ENCODE assay signal across 18 cellular contexts in genomic region chr10:73234695-73235094, GRCh38. TPM values are rescaled to one million over a fixed set of nuclear protein-coding genes. Genes with fewer than 3 reads are reported as not detected.
A peak's percentile ranks its signal among the peaks of the same experiment; 100 is the strongest.
DNase-seq lines count a peak whose midpoint lies in the region; ATAC-seq and TF ChIP-seq lines count a peak whose summit lies in the region.
"Had no signal": no experiment of that assay in that cellular context is flagged by ENCODE, and none has a peak within 500 bp of the region (broad histone marks: within the 10 kb centered on the region; RNA-seq: fewer than 3 reads in every experiment).

No MANE protein-coding gene starts in this region.

- H3K36me3 Mint-ChIP-seq in endodermal cell (ENCODE audit: low read depth) = peaks cover 44% of the 10 kb centered on the region
- H3K36me3 Mint-ChIP-seq in activated CD8-positive, alpha-beta T cell treated with anti-CD3 and anti-CD28 coated beads for 36 hours (ENCODE audit: low read depth) = peaks cover 23% of the 10 kb centered on the region

- H4K8ac ChIP-seq in trophoblast cell (ENCODE audit: low read depth, low read length) = no peak overlapping the region

- H3K4me1 Mint-ChIP-seq in endodermal cell = no peaks in the 10 kb centered on the region
- H3K4me1 Mint-ChIP-seq in activated CD8-positive, alpha-beta T cell treated with anti-CD3 and anti-CD28 coated beads for 36 hours (ENCODE audit: low read depth) = no peaks in the 10 kb centered on the region
- H3K4me1 Mint-ChIP-seq: GM23338 had no signal

- no peak overlapping the region for H3K4me2 ChIP-seq in trophoblast cell (ENCODE audit: low read length)
- H3K4me2 ChIP-seq: GM23338 had no signal

- no peak overlapping the region for H2AFZ ChIP-seq in trophoblast cell (ENCODE audit: insufficient read depth, low read length, poor library complexity)
- H2AFZ ChIP-seq: GM23338 had no signal

- H3K18ac ChIP-seq in trophoblast cell (ENCODE audit: low read length) = no peak overlapping the region

- CTCF ChIA-PET in activated CD8-positive, alpha-beta T cell treated with anti-CD3 and anti-CD28 coated beads for 36 hours (lab: Charles Lee) = no interaction called here

- no peaks in the 10 kb centered on the region for H3K9me3 Mint-ChIP-seq in endodermal cell
- H3K9me3 Mint-ChIP-seq in activated CD8-positive, alpha-beta T cell treated with anti-CD3 and anti-CD28 coated beads for 36 hours = no peaks in the 10 kb centered on the region
- H3K9me3 Mint-ChIP-seq: CD14-positive monocyte; CD8-positive, alpha-beta T cell; GM23338 had no signal

- H3K4ac ChIP-seq in trophoblast cell (ENCODE audit: low read depth, low read length) = no peak overlapping the region

- no peaks in the 10 kb centered on the region for H3K27me3 ChIP-seq in cardiac muscle cell
- H3K27me3 ChIP-seq in right cardiac atrium (ENCODE audit: control insufficient read depth, insufficient read depth) = no peaks in the 10 kb centered on the region
- H3K27me3 ChIP-seq in endodermal cell (ENCODE audit: control insufficient read depth, insufficient read depth, low read length, poor library complexity, severe bottlenecking) = no peaks in the 10 kb centered on the region
- H3K27me3 ChIP-seq in trophoblast cell (ENCODE audit: insufficient read depth, low read length) = no peaks in the 10 kb centered on the region

- H3K9me3 ChIP-seq in cardiac muscle cell (ENCODE audit: low read depth) (no peaks in the 10 kb centered on the region), right cardiac atrium (ENCODE audit: control insufficient read depth, low read length) (no peaks in the 10 kb centered on the region), endodermal cell (ENCODE audit: control insufficient read depth, low read length) (no peaks in the 10 kb centered on the region), trophoblast cell (ENCODE audit: insufficient read depth, low read depth, low read length) (no peaks in the 10 kb centered on the region)

- no peak overlapping the region for H3K4me3 Mint-ChIP-seq in endodermal cell
- H3K4me3 Mint-ChIP-seq in activated CD8-positive, alpha-beta T cell treated with anti-CD3 and anti-CD28 coated beads for 36 hours = no peak overlapping the region
- H3K4me3 Mint-ChIP-seq: CD14-positive monocyte; CD8-positive, alpha-beta T cell; GM23338 had no signal

- ATAC-seq in right cardiac atrium = no peak
- ATAC-seq in activated CD8-positive, alpha-beta T cell treated with anti-CD3 and anti-CD28 coated beads for 36 hours = no peak
- ATAC-seq: CD8-positive, alpha-beta T cell; GM23338 had no signal

- H3K27ac Mint-ChIP-seq in endodermal cell = peak overlapping the region; percentile 22
- no peak overlapping the region for H3K27ac Mint-ChIP-seq in activated CD8-positive, alpha-beta T cell treated with anti-CD3 and anti-CD28 coated beads for 36 hours
- H3K27ac Mint-ChIP-seq: CD14-positive monocyte, GM23338 had no signal

- H3K36me3 ChIP-seq in cardiac muscle cell = peaks cover 37% of the 10 kb centered on the region
- H3K36me3 ChIP-seq in endodermal cell (ENCODE audit: control insufficient read depth, insufficient read depth, low read length) = peaks cover 73% of the 10 kb centered on the region
- H3K36me3 ChIP-seq in trophoblast cell (ENCODE audit: control insufficient read depth in 1 of 2, insufficient read depth in 2 of 2, low read length in 2 of 2) = peaks cover 16 to 37% of the 10 kb centered on the region in 2 experiments

- H3K27ac ChIP-seq in cardiac muscle cell = peak overlapping the region; percentile 33
- no peak overlapping the region for H3K27ac ChIP-seq in right cardiac atrium (ENCODE audit: low read length)
- no peak overlapping the region for H3K27ac ChIP-seq in endodermal cell (ENCODE audit: low read depth, low read length)
- H3K27ac ChIP-seq in trophoblast cell (ENCODE audit: low read depth, low read length) = no peak overlapping the region
- H3K27ac ChIP-seq: 22Rv1, HL-60 had no signal

- H2BK5ac ChIP-seq in trophoblast cell (ENCODE audit: low read depth, low read length, poor library complexity) = no peak overlapping the region

- no peak overlapping the region for H2AK5ac ChIP-seq in trophoblast cell (ENCODE audit: low read length)

- no peak overlapping the region for H4K12ac ChIP-seq in trophoblast cell (ENCODE audit: low read depth, low read length)

- H3K79me2 ChIP-seq in trophoblast cell (ENCODE audit: control insufficient read depth, insufficient read depth, low read length, poor library complexity) = no peaks in the 10 kb centered on the region

- H3K4me1 ChIP-seq in cardiac muscle cell (ENCODE audit: low read depth) = peaks cover 2% of the 10 kb centered on the region
- H3K4me1 ChIP-seq in right cardiac atrium (ENCODE audit: control insufficient read depth, insufficient read depth, low read length) = no peaks in the 10 kb centered on the region
- H3K4me1 ChIP-seq in endodermal cell (ENCODE audit: control insufficient read depth, insufficient read depth, low read length) = no peaks in the 10 kb centered on the region
- no peaks in the 10 kb centered on the region for H3K4me1 ChIP-seq in trophoblast cell (ENCODE audit: control insufficient read depth in 1 of 2, insufficient read depth in 2 of 2, low read length in 2 of 2)

- no peak overlapping the region for H4K91ac ChIP-seq in trophoblast cell (ENCODE audit: low read depth, low read length)

- DNase-seq in NCI-H82 (lab: John Stamatoyannopoulos, UW) (peak; percentile 11), NCI-H82 treated with DMSO at 0.1 percent for 48 hours (lab: John Stamatoyannopoulos, UW; ENCODE audit: unreplicated experiment) (no peak), cardiac muscle cell (ENCODE audit: low read depth in 1 of 2, low spot score in 1 of 2) (no peak), right cardiac atrium (no peak), endodermal cell (no peak), trophoblast cell (no peak)
- DNase-seq in activated CD8-positive, alpha-beta T cell treated with anti-CD3 and anti-CD28 coated beads for 36 hours = no peak
- DNase-seq in stimulated activated CD4-positive, alpha-beta T cell treated with anti-CD3 and anti-CD28 coated beads, Interleukin-4, amount 100 ng/mL, for 24 hours = no peak
- DNase-seq: CD8-positive, alpha-beta T cell; COR-L47; DMS153; DMS79 treated with DMSO at 0.1 percent for 48 hours; EL; H7 had no signal

- WGBS in right cardiac atrium = 74% methylated on average over 7 of the region's 7 CpGs
- 91 to 94% methylated on average over 7 of the region's 7 CpGs for WGBS in endodermal cell (ENCODE audit: insufficient coverage in 1 of 2, insufficient read length in 1 of 2), 2 experiments
- WGBS in trophoblast cell (ENCODE audit: extremely low coverage, insufficient coverage, insufficient read length) = no CpG with 5 or more reads among the region's 7 CpGs

- POLR2A ChIA-PET in activated CD8-positive, alpha-beta T cell treated with anti-CD3 and anti-CD28 coated beads for 36 hours (lab: Charles Lee) = interaction anchor here (0.9 to 1.4 kb wide), 3 partner anchors 9 to 18 kb away, joined by 3 to 4 read pairs (median 3); partner anchors contain the start of gene MRPS16

- no peak for TF ChIP-seq CTCF in cardiac muscle cell (IDR thresholded peaks at IDR 0.05; ENCODE audit: low read depth, low read length)
- TF ChIP-seq CTCF in endodermal cell (conservative IDR thresholded peaks at IDR 0.05) = no peak
- TF ChIP-seq CTCF in activated CD8-positive, alpha-beta T cell treated with anti-CD3 and anti-CD28 coated beads for 36 hours (IDR thresholded peaks at IDR 0.05) = no peak

- intact Hi-C loops in right cardiac atrium (cut with DNase I) = no loop called here
- intact Hi-C loops in activated CD8-positive, alpha-beta T cell treated with anti-CD3 and anti-CD28 coated beads for 36 hours (cut with micrococcal nuclease) = no loop called here

- H3K23ac ChIP-seq in trophoblast cell (ENCODE audit: low read length) = no peak overlapping the region

- H3K9ac ChIP-seq in endodermal cell (ENCODE audit: extremely low read depth, low read length, poor library complexity, severe bottlenecking) (no peak overlapping the region), trophoblast cell (ENCODE audit: low read length) (peak overlapping the region; percentile 19)

- H2BK12ac ChIP-seq in trophoblast cell (ENCODE audit: low read length) = no peak overlapping the region

- H3K27me3 Mint-ChIP-seq in endodermal cell (ENCODE audit: insufficient read depth) = no peaks in the 10 kb centered on the region
- no peaks in the 10 kb centered on the region for H3K27me3 Mint-ChIP-seq in activated CD8-positive, alpha-beta T cell treated with anti-CD3 and anti-CD28 coated beads for 36 hours

- no peaks in the 10 kb centered on the region for H3K79me1 ChIP-seq in trophoblast cell (ENCODE audit: low read length)

- no peak overlapping the region for H2BK120ac ChIP-seq in trophoblast cell (ENCODE audit: insufficient read depth, low read length, poor library complexity)

- H3K4me3 ChIP-seq in cardiac muscle cell (no peak overlapping the region), right cardiac atrium (ENCODE audit: low read length) (no peak overlapping the region), endodermal cell (ENCODE audit: low read length) (no peak overlapping the region), trophoblast cell (ENCODE audit: low read depth, low read length) (no peak overlapping the region)
- H3K4me3 ChIP-seq: GM23338 had no signal

- H3K14ac ChIP-seq in trophoblast cell (ENCODE audit: low read length) = no peak overlapping the region

RNA-seq across cellular contexts. Expression of gene DNAJC9, which starts 12.4 kb away (rescaled TPM):
- total RNA-seq in cardiac muscle cell (26.6 and 33.9 TPM in 2 replicates), right cardiac atrium (10 to 100 TPM in 2 of 4 donors, 1 to 10 TPM in 2; 7.9 to 10.6 (median 10.2) TPM), endodermal cell (10 to 100 TPM; 33.3 to 37.1 TPM)
- polyA plus RNA-seq in cardiac muscle cell (18.6 and 20.9 TPM in 2 replicates), right cardiac atrium (6.5 TPM)
- polyA plus RNA-seq in endodermal cell (2013, experiment 1 of 2) = 38.7 TPM
- polyA plus RNA-seq in endodermal cell (2013, experiment 2 of 2) = 39.2 TPM
- polyA plus RNA-seq in trophoblast cell (2013) = 25.3 and 26.2 TPM in 2 replicates
- total RNA-seq in activated CD8-positive, alpha-beta T cell treated with anti-CD3 and anti-CD28 coated beads for 36 hours = 10 to 100 TPM; 40.9 to 42.2 TPM

RNA-seq across cellular contexts. Expression of gene MRPS16, which starts 17.7 kb away (rescaled TPM):
- 51.6 and 67.4 TPM in 2 replicates for total RNA-seq in cardiac muscle cell
- 104 and 122 TPM in 2 replicates for polyA plus RNA-seq in cardiac muscle cell
- total RNA-seq in right cardiac atrium = 10 to 100 TPM; 66.9 to 85.1 (median 79.3) TPM
- 80.0 TPM for polyA plus RNA-seq in right cardiac atrium
- 100 to 1,000 TPM in 1 of 2 donors, 10 to 100 TPM in 1; 100.0 to 104 TPM for total RNA-seq in endodermal cell
- polyA plus RNA-seq in endodermal cell (2013, experiment 1 of 2) = 96.6 TPM
- polyA plus RNA-seq in endodermal cell (2013, experiment 2 of 2) = 99.0 TPM
- 46.1 TPM in 2 replicates for polyA plus RNA-seq in trophoblast cell (2013)
- total RNA-seq in activated CD8-positive, alpha-beta T cell treated with anti-CD3 and anti-CD28 coated beads for 36 hours = 100 to 1,000 TPM; 127 to 132 TPM
